1 cellular context compared by ENCODE assay signal in the genomic region with DNA sequence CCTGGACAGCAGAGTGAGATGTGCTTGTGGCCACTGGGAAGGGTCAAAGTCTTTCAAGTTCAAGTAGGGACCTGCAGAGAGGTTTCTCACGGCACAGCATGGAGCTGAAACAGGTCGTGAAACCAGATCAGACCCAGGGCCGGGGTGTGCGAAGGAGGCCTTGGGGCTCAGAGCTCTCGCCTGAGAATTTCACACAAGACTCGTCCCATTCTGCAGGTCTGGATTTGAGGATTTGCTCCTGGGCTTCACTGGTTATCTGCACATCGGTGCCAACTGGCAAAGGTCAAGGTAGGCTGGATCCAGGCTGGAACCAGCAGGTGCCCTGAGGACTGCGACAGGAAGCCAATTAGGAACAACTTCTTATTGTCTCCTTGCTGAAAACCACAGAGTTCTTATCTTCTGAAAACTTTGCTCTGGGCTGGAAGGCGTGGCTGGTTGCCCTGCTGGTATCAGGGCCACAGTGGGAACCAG.
TF ChIP-seq lines count a peak whose summit lies in the region.

No MANE protein-coding gene starts in this region.

TF ChIP-seq in K562, 482 proteins besides CTCF, POLR2A, EP300 and RAD21 (continued from another document and continues in another):
- TF ChIP-seq, protein P1, sequence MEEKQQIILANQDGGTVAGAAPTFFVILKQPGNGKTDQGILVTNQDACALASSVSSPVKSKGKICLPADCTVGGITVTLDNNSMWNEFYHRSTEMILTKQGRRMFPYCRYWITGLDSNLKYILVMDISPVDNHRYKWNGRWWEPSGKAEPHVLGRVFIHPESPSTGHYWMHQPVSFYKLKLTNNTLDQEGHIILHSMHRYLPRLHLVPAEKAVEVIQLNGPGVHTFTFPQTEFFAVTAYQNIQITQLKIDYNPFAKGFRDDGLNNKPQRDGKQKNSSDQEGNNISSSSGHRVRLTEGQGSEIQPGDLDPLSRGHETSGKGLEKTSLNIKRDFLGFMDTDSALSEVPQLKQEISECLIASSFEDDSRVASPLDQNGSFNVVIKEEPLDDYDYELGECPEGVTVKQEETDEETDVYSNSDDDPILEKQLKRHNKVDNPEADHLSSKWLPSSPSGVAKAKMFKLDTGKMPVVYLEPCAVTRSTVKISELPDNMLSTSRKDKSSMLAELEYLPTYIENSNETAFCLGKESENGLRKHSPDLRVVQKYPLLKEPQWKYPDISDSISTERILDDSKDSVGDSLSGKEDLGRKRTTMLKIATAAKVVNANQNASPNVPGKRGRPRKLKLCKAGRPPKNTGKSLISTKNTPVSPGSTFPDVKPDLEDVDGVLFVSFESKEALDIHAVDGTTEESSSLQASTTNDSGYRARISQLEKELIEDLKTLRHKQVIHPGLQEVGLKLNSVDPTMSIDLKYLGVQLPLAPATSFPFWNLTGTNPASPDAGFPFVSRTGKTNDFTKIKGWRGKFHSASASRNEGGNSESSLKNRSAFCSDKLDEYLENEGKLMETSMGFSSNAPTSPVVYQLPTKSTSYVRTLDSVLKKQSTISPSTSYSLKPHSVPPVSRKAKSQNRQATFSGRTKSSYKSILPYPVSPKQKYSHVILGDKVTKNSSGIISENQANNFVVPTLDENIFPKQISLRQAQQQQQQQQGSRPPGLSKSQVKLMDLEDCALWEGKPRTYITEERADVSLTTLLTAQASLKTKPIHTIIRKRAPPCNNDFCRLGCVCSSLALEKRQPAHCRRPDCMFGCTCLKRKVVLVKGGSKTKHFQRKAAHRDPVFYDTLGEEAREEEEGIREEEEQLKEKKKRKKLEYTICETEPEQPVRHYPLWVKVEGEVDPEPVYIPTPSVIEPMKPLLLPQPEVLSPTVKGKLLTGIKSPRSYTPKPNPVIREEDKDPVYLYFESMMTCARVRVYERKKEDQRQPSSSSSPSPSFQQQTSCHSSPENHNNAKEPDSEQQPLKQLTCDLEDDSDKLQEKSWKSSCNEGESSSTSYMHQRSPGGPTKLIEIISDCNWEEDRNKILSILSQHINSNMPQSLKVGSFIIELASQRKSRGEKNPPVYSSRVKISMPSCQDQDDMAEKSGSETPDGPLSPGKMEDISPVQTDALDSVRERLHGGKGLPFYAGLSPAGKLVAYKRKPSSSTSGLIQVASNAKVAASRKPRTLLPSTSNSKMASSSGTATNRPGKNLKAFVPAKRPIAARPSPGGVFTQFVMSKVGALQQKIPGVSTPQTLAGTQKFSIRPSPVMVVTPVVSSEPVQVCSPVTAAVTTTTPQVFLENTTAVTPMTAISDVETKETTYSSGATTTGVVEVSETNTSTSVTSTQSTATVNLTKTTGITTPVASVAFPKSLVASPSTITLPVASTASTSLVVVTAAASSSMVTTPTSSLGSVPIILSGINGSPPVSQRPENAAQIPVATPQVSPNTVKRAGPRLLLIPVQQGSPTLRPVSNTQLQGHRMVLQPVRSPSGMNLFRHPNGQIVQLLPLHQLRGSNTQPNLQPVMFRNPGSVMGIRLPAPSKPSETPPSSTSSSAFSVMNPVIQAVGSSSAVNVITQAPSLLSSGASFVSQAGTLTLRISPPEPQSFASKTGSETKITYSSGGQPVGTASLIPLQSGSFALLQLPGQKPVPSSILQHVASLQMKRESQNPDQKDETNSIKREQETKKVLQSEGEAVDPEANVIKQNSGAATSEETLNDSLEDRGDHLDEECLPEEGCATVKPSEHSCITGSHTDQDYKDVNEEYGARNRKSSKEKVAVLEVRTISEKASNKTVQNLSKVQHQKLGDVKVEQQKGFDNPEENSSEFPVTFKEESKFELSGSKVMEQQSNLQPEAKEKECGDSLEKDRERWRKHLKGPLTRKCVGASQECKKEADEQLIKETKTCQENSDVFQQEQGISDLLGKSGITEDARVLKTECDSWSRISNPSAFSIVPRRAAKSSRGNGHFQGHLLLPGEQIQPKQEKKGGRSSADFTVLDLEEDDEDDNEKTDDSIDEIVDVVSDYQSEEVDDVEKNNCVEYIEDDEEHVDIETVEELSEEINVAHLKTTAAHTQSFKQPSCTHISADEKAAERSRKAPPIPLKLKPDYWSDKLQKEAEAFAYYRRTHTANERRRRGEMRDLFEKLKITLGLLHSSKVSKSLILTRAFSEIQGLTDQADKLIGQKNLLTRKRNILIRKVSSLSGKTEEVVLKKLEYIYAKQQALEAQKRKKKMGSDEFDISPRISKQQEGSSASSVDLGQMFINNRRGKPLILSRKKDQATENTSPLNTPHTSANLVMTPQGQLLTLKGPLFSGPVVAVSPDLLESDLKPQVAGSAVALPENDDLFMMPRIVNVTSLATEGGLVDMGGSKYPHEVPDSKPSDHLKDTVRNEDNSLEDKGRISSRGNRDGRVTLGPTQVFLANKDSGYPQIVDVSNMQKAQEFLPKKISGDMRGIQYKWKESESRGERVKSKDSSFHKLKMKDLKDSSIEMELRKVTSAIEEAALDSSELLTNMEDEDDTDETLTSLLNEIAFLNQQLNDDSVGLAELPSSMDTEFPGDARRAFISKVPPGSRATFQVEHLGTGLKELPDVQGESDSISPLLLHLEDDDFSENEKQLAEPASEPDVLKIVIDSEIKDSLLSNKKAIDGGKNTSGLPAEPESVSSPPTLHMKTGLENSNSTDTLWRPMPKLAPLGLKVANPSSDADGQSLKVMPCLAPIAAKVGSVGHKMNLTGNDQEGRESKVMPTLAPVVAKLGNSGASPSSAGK (IDR thresholded peaks at IDR 0.05), result no peak
- TF ChIP-seq PHB (CRISPR knock-in tag; IDR thresholded peaks at IDR 0.05) (no peak), HNRNPUL1 (IDR thresholded peaks at IDR 0.05; ENCODE audit: low read length) (no peak), KLF10 (CRISPR knock-in tag; IDR thresholded peaks at IDR 0.05) (no peak), SAP30 (IDR thresholded peaks at IDR 0.05; ENCODE audit: borderline replicate concordance, insufficient read depth, low read depth, low read length, poor library complexity, severe bottlenecking) (no peak), ARID2 (IDR thresholded peaks at IDR 0.05) (no peak), EP400 (IDR thresholded peaks at IDR 0.05) (no peak), STAG1 (CRISPR knock-in tag; IDR thresholded peaks at IDR 0.05; ENCODE audit: borderline replicate concordance) (no peak), RCOR1 (IDR thresholded peaks at IDR 0.05; ENCODE audit: borderline replicate concordance in 1 of 2, low read depth in 2 of 2, low read length in 2 of 2) (peak in 1 of 2 experiments; percentile 61; a peak in 1 of 4 replicates), NFXL1 (CRISPR knock-in tag; IDR thresholded peaks at IDR 0.05) (no peak), MEF2A (IDR thresholded peaks at IDR 0.05; ENCODE audit: control insufficient read depth, low read depth, low read length) (no peak), MCM5 (IDR thresholded peaks at IDR 0.05; ENCODE audit: low read depth) (no peak), ESRRB (CRISPR knock-in tag; IDR thresholded peaks at IDR 0.05; ENCODE audit: borderline replicate concordance) (no peak), HNRNPL (IDR thresholded peaks at IDR 0.05; ENCODE audit: low read depth, low read length) (0 out of 2 replicates have a peak, but pooled peaks have one; percentile 27), CSDE1 (IDR thresholded peaks at IDR 0.05) (no peak), TARDBP (IDR thresholded peaks at IDR 0.05) (no peak), FUS (optimal IDR thresholded peaks at IDR 0.05; ENCODE audit: low read depth, low read length) (no peak), XRCC5 (IDR thresholded peaks at IDR 0.05; ENCODE audit: low read depth, low read length) (no peak), GATAD2A (IDR thresholded peaks at IDR 0.05) (0 out of 2 replicates have a peak, but pooled peaks have one; percentile 46), RB1 (IDR thresholded peaks at IDR 0.05; ENCODE audit: low read depth) (no peak), CTBP1 (IDR thresholded peaks at IDR 0.05; ENCODE audit: borderline replicate concordance) (0 out of 2 replicates have a peak, but pooled peaks have one; percentile 33), XRCC4 (IDR thresholded peaks at IDR 0.05; ENCODE audit: extremely low read depth, insufficient read depth, insufficient read length) (no peak), TAL1 (IDR thresholded peaks at IDR 0.05) (peak; percentile 50), ZNF644 (tag; IDR thresholded peaks at IDR 0.05; ENCODE audit: low read depth) (no peak), TOE1 (IDR thresholded peaks at IDR 0.05; ENCODE audit: borderline replicate concordance) (no peak), TOE1 (CRISPR knock-in tag; IDR thresholded peaks at IDR 0.05; ENCODE audit: borderline replicate concordance, low read depth) (no peak), CHD2 (IDR thresholded peaks at IDR 0.05; ENCODE audit: low read depth, low read length) (no peak), EZH2 (IDR thresholded peaks at IDR 0.05; ENCODE audit: borderline replicate concordance, low read depth, low read length) (no peak), DPF2 (IDR thresholded peaks at IDR 0.05) (peak; percentile 62; the same call in 1 of the 2 replicates), SIX5 (IDR thresholded peaks at IDR 0.05; ENCODE audit: borderline replicate concordance in 1 of 2, insufficient read depth in 1 of 2, low read depth in 1 of 2, low read length in 2 of 2) (no peak), ZZZ3 (IDR thresholded peaks at IDR 0.05) (no peak)
- TF ChIP-seq, protein P2, sequence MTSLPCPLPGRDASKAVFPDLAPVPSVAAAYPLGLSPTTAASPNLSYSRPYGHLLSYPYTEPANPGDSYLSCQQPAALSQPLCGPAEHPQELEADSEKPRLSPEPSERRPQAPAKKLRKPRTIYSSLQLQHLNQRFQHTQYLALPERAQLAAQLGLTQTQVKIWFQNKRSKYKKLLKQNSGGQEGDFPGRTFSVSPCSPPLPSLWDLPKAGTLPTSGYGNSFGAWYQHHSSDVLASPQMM (CRISPR knock-in tag; IDR thresholded peaks at IDR 0.05), result no peak
- TF ChIP-seq, protein P3, sequence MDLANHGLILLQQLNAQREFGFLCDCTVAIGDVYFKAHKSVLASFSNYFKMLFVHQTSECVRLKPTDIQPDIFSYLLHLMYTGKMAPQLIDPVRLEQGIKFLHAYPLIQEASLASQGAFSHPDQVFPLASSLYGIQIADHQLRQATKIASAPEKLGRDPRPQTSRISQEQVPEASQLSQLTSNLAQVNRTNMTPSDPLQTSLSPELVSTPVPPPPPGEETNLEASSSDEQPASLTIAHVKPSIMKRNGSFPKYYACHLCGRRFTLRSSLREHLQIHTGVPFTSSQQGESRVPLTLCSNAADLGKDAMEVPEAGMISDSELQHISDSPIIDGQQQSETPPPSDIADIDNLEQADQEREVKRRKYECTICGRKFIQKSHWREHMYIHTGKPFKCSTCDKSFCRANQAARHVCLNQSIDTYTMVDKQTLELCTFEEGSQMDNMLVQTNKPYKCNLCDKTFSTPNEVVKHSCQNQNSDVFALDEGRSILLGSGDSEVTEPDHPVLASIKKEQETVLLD (IDR thresholded peaks at IDR 0.05), result no peak
- TF ChIP-seq, protein P4, sequence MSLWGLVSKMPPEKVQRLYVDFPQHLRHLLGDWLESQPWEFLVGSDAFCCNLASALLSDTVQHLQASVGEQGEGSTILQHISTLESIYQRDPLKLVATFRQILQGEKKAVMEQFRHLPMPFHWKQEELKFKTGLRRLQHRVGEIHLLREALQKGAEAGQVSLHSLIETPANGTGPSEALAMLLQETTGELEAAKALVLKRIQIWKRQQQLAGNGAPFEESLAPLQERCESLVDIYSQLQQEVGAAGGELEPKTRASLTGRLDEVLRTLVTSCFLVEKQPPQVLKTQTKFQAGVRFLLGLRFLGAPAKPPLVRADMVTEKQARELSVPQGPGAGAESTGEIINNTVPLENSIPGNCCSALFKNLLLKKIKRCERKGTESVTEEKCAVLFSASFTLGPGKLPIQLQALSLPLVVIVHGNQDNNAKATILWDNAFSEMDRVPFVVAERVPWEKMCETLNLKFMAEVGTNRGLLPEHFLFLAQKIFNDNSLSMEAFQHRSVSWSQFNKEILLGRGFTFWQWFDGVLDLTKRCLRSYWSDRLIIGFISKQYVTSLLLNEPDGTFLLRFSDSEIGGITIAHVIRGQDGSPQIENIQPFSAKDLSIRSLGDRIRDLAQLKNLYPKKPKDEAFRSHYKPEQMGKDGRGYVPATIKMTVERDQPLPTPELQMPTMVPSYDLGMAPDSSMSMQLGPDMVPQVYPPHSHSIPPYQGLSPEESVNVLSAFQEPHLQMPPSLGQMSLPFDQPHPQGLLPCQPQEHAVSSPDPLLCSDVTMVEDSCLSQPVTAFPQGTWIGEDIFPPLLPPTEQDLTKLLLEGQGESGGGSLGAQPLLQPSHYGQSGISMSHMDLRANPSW (CRISPR knock-in tag; IDR thresholded peaks at IDR 0.05), result no peak
- TF ChIP-seq, protein P5, sequence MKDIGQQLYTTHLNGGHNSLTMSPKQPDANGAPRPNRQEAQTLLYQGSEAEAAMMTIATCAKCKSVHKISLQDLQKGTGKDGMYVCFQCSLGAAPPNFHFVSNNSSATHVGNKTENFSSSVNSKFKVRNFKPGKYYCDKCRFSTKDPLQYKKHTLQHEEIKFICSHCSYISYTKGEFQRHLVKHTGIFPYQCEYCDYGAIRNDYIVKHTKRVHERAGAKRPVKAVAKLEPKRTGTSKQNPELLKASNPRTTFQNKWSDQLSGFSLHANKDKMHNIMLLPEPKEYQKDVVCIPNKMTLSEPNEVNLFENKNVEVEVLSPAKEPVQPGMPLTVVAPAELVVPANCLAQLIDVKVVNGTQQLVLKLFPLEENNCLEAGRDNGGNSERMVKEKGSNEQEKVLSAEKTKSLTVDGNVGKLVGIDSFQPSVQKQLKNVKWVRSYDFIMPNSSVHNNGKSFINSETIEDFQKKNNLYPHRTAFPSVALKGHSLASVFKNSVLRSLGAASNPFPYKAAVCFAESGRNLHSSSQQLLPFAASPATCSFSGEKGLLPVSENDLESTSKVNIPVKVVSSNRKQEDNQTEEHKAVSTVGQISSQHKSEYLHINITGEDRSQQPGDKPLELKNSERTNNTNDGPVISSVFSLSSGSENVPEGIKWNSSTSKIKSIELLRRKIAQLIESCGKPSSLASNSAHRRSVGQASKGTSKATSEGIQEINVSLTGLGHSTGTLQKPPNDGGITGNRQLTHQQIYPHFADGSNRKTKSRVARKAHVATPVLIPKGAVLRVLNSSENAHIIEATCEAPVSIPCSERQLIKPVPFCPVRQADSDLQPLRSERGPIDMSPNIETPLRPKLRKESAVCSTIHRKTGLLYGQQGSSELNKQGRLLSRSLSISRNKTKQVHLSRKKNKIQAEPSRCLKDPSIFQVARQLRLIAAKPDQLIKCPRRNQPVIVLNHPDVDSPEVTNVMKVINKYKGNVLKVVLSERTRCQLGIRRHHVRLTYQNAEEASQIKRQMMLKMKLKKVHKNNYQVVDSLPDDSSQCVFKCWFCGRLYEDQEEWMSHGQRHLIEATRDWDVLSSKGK (CRISPR knock-in tag; IDR thresholded peaks at IDR 0.05), result no peak
- TF ChIP-seq, protein P6, sequence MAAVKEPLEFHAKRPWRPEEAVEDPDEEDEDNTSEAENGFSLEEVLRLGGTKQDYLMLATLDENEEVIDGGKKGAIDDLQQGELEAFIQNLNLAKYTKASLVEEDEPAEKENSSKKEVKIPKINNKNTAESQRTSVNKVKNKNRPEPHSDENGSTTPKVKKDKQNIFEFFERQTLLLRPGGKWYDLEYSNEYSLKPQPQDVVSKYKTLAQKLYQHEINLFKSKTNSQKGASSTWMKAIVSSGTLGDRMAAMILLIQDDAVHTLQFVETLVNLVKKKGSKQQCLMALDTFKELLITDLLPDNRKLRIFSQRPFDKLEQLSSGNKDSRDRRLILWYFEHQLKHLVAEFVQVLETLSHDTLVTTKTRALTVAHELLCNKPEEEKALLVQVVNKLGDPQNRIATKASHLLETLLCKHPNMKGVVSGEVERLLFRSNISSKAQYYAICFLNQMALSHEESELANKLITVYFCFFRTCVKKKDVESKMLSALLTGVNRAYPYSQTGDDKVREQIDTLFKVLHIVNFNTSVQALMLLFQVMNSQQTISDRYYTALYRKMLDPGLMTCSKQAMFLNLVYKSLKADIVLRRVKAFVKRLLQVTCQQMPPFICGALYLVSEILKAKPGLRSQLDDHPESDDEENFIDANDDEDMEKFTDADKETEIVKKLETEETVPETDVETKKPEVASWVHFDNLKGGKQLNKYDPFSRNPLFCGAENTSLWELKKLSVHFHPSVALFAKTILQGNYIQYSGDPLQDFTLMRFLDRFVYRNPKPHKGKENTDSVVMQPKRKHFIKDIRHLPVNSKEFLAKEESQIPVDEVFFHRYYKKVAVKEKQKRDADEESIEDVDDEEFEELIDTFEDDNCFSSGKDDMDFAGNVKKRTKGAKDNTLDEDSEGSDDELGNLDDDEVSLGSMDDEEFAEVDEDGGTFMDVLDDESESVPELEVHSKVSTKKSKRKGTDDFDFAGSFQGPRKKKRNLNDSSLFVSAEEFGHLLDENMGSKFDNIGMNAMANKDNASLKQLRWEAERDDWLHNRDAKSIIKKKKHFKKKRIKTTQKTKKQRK (IDR thresholded peaks at IDR 0.05; ENCODE audit: borderline replicate concordance, low read depth, low read length), result no peak
